Comparison of ENCODE assay signal across 8 cellular contexts in genomic region chr3:12193485-12194165, GRCh38. TPM values are rescaled to one million over a fixed set of nuclear protein-coding genes. Genes with fewer than 3 reads are reported as not detected.
DNase-seq lines count a peak whose midpoint lies in the region; ATAC-seq and TF ChIP-seq lines count a peak whose summit lies in the region.

No MANE protein-coding gene starts in this region.

- H3K4me3 ChIP-seq in PC-9 = peak overlapping the region; percentile 27; the same call in 1 of the 2 replicates

- no peaks in the 10 kb centered on the region for H3K9me3 Mint-ChIP-seq in activated CD8-positive, alpha-beta memory T cell treated with anti-CD3 and anti-CD28 coated beads, Interleukin-2, amount 10 ng/mL, durations not matched to agents 7 days and 5 days (ENCODE audit: low read depth)

- H4K20me1 ChIP-seq in PC-9 (ENCODE audit: insufficient read depth) = no peaks in the 10 kb centered on the region

- peak; percentile 74 for ATAC-seq in activated CD8-positive, alpha-beta memory T cell treated with anti-CD3 and anti-CD28 coated beads, Interleukin-2, amount 10 ng/mL, durations not matched to agents 7 days and 5 days
- peak; percentile 57 for ATAC-seq in HG02884 (IDR thresholded peaks at IDR 0.05; ENCODE audit: unreplicated experiment)

- H3K4me3 Mint-ChIP-seq in activated CD8-positive, alpha-beta memory T cell treated with anti-CD3 and anti-CD28 coated beads, Interleukin-2, amount 10 ng/mL, durations not matched to agents 7 days and 5 days = peak overlapping the region; percentile 4

- peaks cover 72% of the 10 kb centered on the region for H3K4me1 ChIP-seq in PC-9 (replicated peaks; ENCODE audit: insufficient read depth)

- peak overlapping the region; percentile 97 for H3K27ac ChIP-seq in PC-9

- in situ Hi-C loops in G401 (cut with HindIII; ENCODE audit: low sequenced_read_pairs) = no loop called here

- peak overlapping the region; percentile 73 for H3K4me2 ChIP-seq in PC-9

- no peaks in the 10 kb centered on the region for H3K27me3 ChIP-seq in PC-9 (ENCODE audit: insufficient read depth, low read depth)

- H3K79me2 ChIP-seq in PC-9 (ENCODE audit: low read depth) = no peaks in the 10 kb centered on the region

- peaks cover 65% of the 10 kb centered on the region for H3F3A ChIP-seq in PC-9 (ENCODE audit: insufficient read depth, low read depth)

- no peak for TF ChIP-seq CTCF in PC-9 (conservative IDR thresholded peaks at IDR 0.05)

- POLR2A ChIA-PET in PC-9 (lab: Charles Lee; ENCODE audit: unreplicated experiment) = interaction anchor here (0.6 kb wide), 1 partner anchor 1000 kb away, joined by 4 read pairs; no protein-coding TSS in a partner anchor

- BruUV-seq in PC-9 (replicated peaks; lab: Mats Ljungman, UMichigan) = no TSS peak

- H3K36me3 ChIP-seq in PC-9 (ENCODE audit: low read depth) = no peaks in the 10 kb centered on the region

- H2AFZ ChIP-seq in PC-9 = no peak overlapping the region

- H3K36me3 Mint-ChIP-seq in activated CD8-positive, alpha-beta memory T cell treated with anti-CD3 and anti-CD28 coated beads, Interleukin-2, amount 10 ng/mL, durations not matched to agents 7 days and 5 days = no peaks in the 10 kb centered on the region

- no peaks in the 10 kb centered on the region for H3K9me2 ChIP-seq in PC-9 (ENCODE audit: insufficient read depth)

- peak overlapping the region; percentile 90 for H3K27ac Mint-ChIP-seq in activated CD8-positive, alpha-beta memory T cell treated with anti-CD3 and anti-CD28 coated beads, Interleukin-2, amount 10 ng/mL, durations not matched to agents 7 days and 5 days

- 0 out of 2 replicates have a peak, but pooled peaks cover 5% of the 10 kb centered on the region for H3K9me3 ChIP-seq in PC-9 (ENCODE audit: insufficient read depth, low read depth)

- CTCF ChIA-PET in activated CD8-positive, alpha-beta memory T cell treated with anti-CD3 and anti-CD28 coated beads, Interleukin-2, amount 10 ng/mL, durations not matched to agents 7 days and 5 days (lab: Charles Lee) = interaction anchor here (1.0 to 4.4 kb wide), 4 partner anchors 16 to 291 kb away, joined by 3 to 75 read pairs (median 14); partner anchors contain the start of gene TSEN2
- CTCF ChIA-PET in PC-9 (lab: Charles Lee) = interaction anchor here (1.5 kb wide), 1 partner anchor 59 kb away, joined by 3 read pairs; no protein-coding TSS in a partner anchor

- intact Hi-C loops in PC-9 (cut with micrococcal nuclease; ENCODE audit: unreplicated experiment) = loop anchor here (1.0 to 10.0 kb wide), 6 partner anchors 13 to 561 kb away; partner anchors contain the start of genes PPARG and TMEM40

- peaks cover 2% of the 10 kb centered on the region for H3K27me3 Mint-ChIP-seq in activated CD8-positive, alpha-beta memory T cell treated with anti-CD3 and anti-CD28 coated beads, Interleukin-2, amount 10 ng/mL, durations not matched to agents 7 days and 5 days

- DNase-seq in activated CD8-positive, alpha-beta memory T cell treated with anti-CD3 and anti-CD28 coated beads, Interleukin-2, amount 10 ng/mL, durations not matched to agents 7 days and 5 days = peak; percentile 72
- no peak for DNase-seq in activated CD8-positive, alpha-beta memory T cell treated with anti-CD3 and anti-CD28 coated beads, Interleukin-2, amount 50 U/mL, for 4 hours
- DNase-seq in PC-9 (peak; percentile 69 to 96), dermis blood vessel endothelial cell (peak; percentile 72), pulmonary artery endothelial cell (ENCODE audit: low read depth, low spot score) (peak; percentile 29), G401 (ENCODE audit: low spot score) (no peak), middle frontal gyrus (ENCODE audit: extremely low spot score, low spot score) (no peak)

- peaks cover 61% of the 10 kb centered on the region for H3K4me1 Mint-ChIP-seq in activated CD8-positive, alpha-beta memory T cell treated with anti-CD3 and anti-CD28 coated beads, Interleukin-2, amount 10 ng/mL, durations not matched to agents 7 days and 5 days

RNA-seq across cellular contexts. Expression of gene TIMP4, which starts 34.9 kb away (rescaled TPM):
- total RNA-seq in activated CD8-positive, alpha-beta memory T cell treated with anti-CD3 and anti-CD28 coated beads, Interleukin-2, amount 10 ng/mL, durations not matched to agents 7 days and 5 days = not detected
- total RNA-seq in PC-9 (2021) (15.5 and 19.0 TPM in 2 replicates), dermis blood vessel endothelial cell (0.34 and 0.51 TPM in 2 replicates), pulmonary artery endothelial cell (0.07 and 0.46 TPM in 2 replicates)
- 0.12 TPM in 1 of 2 replicates, not detected in the other for total RNA-seq in G401 (2014; rRNA removed; shearing (Covaris generic))

Comparison
In these comparisons a context has a peak if more than half of its experiments do, and no peak if none do; other contexts are left out.
1. DNase-seq: peak in activated CD8-positive, alpha-beta memory T cell treated with anti-CD3 and anti-CD28 coated beads, Interleukin-2, amount 10 ng/mL, durations not matched to agents 7 days and 5 days (single experiment), PC-9 (2 of 2), dermis blood vessel endothelial cell (single experiment) and pulmonary artery endothelial cell (single experiment); none in activated CD8-positive, alpha-beta memory T cell treated with anti-CD3 and anti-CD28 coated beads, Interleukin-2, amount 50 U/mL, for 4 hours (single experiment), G401 (single experiment) and middle frontal gyrus (single experiment).
2. RNA of gene TIMP4, which starts 34.9 kb away (total RNA-seq): 15.5 to 19.0 TPM in PC-9; 0.34 to 0.51 TPM in dermis blood vessel endothelial cell, 0.07 to 0.46 TPM in pulmonary artery endothelial cell, not detected in activated CD8-positive, alpha-beta memory T cell treated with anti-CD3 and anti-CD28 coated beads, Interleukin-2, amount 10 ng/mL, durations not matched to agents 7 days and 5 days and 0.12 TPM in G401; every median in the first group is over 10 times any median in the second.